2 cellular contexts compared by ENCODE assay signal in the genomic region with DNA sequence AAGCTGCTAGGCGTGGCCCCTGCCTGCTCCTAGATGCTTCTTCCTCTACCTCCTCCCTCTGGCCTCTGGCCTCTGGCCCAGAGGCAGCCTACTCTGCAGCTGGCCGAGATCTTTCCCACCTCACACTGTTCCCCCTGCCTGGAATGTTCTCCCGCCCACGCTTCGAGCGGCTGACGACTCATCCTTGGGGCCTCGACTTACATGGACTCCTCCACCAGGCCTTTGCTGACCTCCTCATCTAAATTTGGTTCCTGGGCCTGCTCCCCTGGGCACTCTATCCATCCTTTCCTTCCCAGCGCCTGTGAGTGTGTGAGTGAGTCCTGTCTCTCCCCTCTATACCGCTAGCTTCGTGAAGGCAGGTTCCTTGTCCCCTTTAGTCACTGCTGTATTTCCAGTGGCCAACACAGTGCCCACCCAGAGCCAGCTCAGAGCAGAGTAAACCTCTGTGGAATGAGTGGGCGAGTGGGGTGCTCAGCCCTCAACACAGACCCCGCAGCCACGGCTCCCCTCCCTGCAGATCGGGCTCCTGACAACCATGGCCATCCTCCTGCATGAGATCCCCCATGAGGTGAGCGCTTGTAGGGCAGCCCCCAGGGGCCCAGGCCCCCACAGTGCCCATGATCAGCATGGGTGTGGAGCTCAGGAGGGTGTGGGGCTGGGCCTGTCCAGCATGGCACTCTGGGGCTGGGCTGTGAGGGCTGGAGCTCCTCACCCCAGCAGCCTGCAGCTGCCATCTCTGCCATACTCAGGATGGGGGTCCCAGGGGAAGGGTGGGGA.
TF ChIP-seq lines count a peak whose summit lies in the region.

No MANE protein-coding gene starts in this region.

TF ChIP-seq in SK-N-SH, 30 proteins besides CTCF, POLR2A, EP300 and RAD21 (continued from another document):
- TF ChIP-seq IRF3 (IDR thresholded peaks at IDR 0.05; ENCODE audit: low read depth, low read length) (no peak), REST (IDR thresholded peaks at IDR 0.05; ENCODE audit: low read depth, low read length) (no peak)

TF ChIP-seq in SK-N-SH treated with all-trans-retinoic acid at 6 μM for 48 hours, 23 proteins besides CTCF, POLR2A, EP300 and RAD21 (continued from another document):
- TF ChIP-seq PATZ1 (CRISPR knock-in tag; IDR thresholded peaks at IDR 0.05; ENCODE audit: borderline replicate concordance) (no peak), PPARA (CRISPR knock-in tag; IDR thresholded peaks at IDR 0.05; ENCODE audit: borderline replicate concordance) (no peak), SNAI2 (CRISPR knock-in tag; IDR thresholded peaks at IDR 0.05) (no peak), ZC3H10 (CRISPR knock-in tag; IDR thresholded peaks at IDR 0.05) (no peak), ZFP30 (CRISPR knock-in tag; IDR thresholded peaks at IDR 0.05) (no peak), ZNF70 (CRISPR knock-in tag; IDR thresholded peaks at IDR 0.05) (no peak), ZNF565 (CRISPR knock-in tag; conservative IDR thresholded peaks at IDR 0.05; ENCODE audit: low read depth) (no peak)
- TF ChIP-seq, protein P1, sequence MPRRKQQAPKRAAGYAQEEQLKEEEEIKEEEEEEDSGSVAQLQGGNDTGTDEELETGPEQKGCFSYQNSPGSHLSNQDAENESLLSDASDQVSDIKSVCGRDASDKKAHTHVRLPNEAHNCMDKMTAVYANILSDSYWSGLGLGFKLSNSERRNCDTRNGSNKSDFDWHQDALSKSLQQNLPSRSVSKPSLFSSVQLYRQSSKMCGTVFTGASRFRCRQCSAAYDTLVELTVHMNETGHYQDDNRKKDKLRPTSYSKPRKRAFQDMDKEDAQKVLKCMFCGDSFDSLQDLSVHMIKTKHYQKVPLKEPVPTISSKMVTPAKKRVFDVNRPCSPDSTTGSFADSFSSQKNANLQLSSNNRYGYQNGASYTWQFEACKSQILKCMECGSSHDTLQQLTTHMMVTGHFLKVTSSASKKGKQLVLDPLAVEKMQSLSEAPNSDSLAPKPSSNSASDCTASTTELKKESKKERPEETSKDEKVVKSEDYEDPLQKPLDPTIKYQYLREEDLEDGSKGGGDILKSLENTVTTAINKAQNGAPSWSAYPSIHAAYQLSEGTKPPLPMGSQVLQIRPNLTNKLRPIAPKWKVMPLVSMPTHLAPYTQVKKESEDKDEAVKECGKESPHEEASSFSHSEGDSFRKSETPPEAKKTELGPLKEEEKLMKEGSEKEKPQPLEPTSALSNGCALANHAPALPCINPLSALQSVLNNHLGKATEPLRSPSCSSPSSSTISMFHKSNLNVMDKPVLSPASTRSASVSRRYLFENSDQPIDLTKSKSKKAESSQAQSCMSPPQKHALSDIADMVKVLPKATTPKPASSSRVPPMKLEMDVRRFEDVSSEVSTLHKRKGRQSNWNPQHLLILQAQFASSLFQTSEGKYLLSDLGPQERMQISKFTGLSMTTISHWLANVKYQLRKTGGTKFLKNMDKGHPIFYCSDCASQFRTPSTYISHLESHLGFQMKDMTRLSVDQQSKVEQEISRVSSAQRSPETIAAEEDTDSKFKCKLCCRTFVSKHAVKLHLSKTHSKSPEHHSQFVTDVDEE (CRISPR knock-in tag; IDR thresholded peaks at IDR 0.05), result no peak
- TF ChIP-seq, protein P2, sequence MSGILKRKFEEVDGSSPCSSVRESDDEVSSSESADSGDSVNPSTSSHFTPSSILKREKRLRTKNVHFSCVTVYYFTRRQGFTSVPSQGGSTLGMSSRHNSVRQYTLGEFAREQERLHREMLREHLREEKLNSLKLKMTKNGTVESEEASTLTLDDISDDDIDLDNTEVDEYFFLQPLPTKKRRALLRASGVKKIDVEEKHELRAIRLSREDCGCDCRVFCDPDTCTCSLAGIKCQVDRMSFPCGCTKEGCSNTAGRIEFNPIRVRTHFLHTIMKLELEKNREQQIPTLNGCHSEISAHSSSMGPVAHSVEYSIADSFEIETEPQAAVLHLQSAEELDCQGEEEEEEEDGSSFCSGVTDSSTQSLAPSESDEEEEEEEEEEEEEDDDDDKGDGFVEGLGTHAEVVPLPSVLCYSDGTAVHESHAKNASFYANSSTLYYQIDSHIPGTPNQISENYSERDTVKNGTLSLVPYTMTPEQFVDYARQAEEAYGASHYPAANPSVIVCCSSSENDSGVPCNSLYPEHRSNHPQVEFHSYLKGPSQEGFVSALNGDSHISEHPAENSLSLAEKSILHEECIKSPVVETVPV (CRISPR knock-in tag; IDR thresholded peaks at IDR 0.05), result no peak
